Comparison of ENCODE assay signal across 1 cellular context in the genomic region with DNA sequence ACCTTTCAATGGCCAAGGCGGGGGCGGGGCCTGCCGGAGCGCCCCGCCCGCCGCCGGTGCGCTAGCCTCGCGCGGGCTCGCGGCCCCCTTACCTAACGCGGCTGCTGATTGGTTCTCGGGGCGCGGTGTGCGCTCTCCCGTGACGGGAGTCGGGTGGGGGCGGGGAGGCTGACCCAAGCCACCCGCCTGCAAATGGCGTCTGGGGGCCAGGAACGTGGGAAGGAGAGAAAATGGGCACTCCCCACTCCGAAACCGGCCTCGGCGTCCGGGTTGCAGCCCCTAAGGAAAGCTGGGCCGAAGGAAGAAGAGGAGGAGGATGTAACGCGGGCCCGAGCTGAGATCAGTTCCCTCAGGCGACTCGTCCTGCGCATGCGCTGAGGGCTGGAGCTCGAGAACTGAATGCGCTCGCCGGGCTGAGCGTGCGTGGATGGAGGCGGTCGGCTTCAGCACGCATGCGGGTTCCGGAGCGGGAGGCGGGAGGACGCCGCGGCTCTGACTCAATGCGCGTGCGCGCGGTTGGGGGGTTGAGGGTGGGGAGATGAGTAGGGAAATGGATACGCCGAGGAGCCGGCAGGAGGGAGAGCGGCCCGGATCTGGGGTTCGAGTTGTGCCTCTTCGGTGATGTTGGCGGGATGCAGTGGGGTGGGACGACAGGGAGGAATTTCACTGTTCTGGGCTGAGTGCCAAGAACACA.
A peak's percentile ranks its signal among the peaks of the same experiment; 100 is the strongest.
TF ChIP-seq lines count a peak whose summit lies in the region.

A gene with protein sequence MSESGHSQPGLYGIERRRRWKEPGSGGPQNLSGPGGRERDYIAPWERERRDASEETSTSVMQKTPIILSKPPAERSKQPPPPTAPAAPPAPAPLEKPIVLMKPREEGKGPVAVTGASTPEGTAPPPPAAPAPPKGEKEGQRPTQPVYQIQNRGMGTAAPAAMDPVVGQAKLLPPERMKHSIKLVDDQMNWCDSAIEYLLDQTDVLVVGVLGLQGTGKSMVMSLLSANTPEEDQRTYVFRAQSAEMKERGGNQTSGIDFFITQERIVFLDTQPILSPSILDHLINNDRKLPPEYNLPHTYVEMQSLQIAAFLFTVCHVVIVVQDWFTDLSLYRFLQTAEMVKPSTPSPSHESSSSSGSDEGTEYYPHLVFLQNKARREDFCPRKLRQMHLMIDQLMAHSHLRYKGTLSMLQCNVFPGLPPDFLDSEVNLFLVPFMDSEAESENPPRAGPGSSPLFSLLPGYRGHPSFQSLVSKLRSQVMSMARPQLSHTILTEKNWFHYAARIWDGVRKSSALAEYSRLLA (minus strand): TSS at position 401 of the 694 bp plus-strand sequence. CDS start 4,221 bp downstream, outside the sequence.

TF ChIP-seq in GM12878, 131 proteins besides CTCF, POLR2A, EP300 and RAD21 (continued from another document and continues in another):
- TF ChIP-seq, protein P1, sequence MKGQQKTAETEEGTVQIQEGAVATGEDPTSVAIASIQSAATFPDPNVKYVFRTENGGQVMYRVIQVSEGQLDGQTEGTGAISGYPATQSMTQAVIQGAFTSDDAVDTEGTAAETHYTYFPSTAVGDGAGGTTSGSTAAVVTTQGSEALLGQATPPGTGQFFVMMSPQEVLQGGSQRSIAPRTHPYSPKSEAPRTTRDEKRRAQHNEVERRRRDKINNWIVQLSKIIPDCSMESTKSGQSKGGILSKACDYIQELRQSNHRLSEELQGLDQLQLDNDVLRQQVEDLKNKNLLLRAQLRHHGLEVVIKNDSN (IDR thresholded peaks at IDR 0.05; ENCODE audit: borderline replicate concordance, extremely low read length, insufficient read depth, low read depth, low read length), result no peak
- 0 out of 2 replicates have a peak, but pooled peaks have one; percentile 6 for TF ChIP-seq JUND (IDR thresholded peaks at IDR 0.05; ENCODE audit: low read depth, low read length)
- peak; percentile 70 for TF ChIP-seq RELA (IDR thresholded peaks at IDR 0.05; ENCODE audit: borderline replicate concordance, partially characterized antibody)
- TF ChIP-seq SMC3 (IDR thresholded peaks at IDR 0.05; ENCODE audit: borderline replicate concordance, low read length), result no peak
- no peak for TF ChIP-seq JUNB (IDR thresholded peaks at IDR 0.05)
- TF ChIP-seq, protein P2, sequence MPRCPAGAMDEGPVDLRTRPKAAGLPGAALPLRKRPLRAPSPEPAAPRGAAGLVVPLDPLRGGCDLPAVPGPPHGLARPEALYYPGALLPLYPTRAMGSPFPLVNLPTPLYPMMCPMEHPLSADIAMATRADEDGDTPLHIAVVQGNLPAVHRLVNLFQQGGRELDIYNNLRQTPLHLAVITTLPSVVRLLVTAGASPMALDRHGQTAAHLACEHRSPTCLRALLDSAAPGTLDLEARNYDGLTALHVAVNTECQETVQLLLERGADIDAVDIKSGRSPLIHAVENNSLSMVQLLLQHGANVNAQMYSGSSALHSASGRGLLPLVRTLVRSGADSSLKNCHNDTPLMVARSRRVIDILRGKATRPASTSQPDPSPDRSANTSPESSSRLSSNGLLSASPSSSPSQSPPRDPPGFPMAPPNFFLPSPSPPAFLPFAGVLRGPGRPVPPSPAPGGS (IDR thresholded peaks at IDR 0.05; ENCODE audit: borderline replicate concordance, insufficient read depth, low read depth, low read length, poor library complexity, severe bottlenecking), result no peak
- no peak for TF ChIP-seq SUZ12 (IDR thresholded peaks at IDR 0.05; ENCODE audit: unreplicated experiment)
- TF ChIP-seq NR2C1 (IDR thresholded peaks at IDR 0.05), result peak; percentile 55; the same call in 1 of the 2 replicates
- TF ChIP-seq, protein P3, sequence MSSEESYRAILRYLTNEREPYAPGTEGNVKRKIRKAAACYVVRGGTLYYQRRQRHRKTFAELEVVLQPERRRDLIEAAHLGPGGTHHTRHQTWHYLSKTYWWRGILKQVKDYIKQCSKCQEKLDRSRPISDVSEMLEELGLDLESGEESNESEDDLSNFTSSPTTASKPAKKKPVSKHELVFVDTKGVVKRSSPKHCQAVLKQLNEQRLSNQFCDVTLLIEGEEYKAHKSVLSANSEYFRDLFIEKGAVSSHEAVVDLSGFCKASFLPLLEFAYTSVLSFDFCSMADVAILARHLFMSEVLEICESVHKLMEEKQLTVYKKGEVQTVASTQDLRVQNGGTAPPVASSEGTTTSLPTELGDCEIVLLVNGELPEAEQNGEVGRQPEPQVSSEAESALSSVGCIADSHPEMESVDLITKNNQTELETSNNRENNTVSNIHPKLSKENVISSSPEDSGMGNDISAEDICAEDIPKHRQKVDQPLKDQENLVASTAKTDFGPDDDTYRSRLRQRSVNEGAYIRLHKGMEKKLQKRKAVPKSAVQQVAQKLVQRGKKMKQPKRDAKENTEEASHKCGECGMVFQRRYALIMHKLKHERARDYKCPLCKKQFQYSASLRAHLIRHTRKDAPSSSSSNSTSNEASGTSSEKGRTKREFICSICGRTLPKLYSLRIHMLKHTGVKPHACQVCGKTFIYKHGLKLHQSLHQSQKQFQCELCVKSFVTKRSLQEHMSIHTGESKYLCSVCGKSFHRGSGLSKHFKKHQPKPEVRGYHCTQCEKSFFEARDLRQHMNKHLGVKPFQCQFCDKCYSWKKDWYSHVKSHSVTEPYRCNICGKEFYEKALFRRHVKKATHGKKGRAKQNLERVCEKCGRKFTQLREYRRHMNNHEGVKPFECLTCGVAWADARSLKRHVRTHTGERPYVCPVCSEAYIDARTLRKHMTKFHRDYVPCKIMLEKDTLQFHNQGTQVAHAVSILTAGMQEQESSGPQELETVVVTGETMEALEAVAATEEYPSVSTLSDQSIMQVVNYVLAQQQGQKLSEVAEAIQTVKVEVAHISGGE (CRISPR knock-in tag; IDR thresholded peaks at IDR 0.05), result no peak
- 0 out of 2 replicates have a peak, but pooled peaks have one; percentile 24 for TF ChIP-seq ZNF217 (IDR thresholded peaks at IDR 0.05)
- no peak for TF ChIP-seq KDM1A (IDR thresholded peaks at IDR 0.05; ENCODE audit: borderline replicate concordance)
- TF ChIP-seq, protein P4, sequence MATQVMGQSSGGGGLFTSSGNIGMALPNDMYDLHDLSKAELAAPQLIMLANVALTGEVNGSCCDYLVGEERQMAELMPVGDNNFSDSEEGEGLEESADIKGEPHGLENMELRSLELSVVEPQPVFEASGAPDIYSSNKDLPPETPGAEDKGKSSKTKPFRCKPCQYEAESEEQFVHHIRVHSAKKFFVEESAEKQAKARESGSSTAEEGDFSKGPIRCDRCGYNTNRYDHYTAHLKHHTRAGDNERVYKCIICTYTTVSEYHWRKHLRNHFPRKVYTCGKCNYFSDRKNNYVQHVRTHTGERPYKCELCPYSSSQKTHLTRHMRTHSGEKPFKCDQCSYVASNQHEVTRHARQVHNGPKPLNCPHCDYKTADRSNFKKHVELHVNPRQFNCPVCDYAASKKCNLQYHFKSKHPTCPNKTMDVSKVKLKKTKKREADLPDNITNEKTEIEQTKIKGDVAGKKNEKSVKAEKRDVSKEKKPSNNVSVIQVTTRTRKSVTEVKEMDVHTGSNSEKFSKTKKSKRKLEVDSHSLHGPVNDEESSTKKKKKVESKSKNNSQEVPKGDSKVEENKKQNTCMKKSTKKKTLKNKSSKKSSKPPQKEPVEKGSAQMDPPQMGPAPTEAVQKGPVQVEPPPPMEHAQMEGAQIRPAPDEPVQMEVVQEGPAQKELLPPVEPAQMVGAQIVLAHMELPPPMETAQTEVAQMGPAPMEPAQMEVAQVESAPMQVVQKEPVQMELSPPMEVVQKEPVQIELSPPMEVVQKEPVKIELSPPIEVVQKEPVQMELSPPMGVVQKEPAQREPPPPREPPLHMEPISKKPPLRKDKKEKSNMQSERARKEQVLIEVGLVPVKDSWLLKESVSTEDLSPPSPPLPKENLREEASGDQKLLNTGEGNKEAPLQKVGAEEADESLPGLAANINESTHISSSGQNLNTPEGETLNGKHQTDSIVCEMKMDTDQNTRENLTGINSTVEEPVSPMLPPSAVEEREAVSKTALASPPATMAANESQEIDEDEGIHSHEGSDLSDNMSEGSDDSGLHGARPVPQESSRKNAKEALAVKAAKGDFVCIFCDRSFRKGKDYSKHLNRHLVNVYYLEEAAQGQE (IDR thresholded peaks at IDR 0.05; ENCODE audit: low read depth, low read length), result 0 out of 2 replicates have a peak, but pooled peaks have one; percentile 10
- TF ChIP-seq MXI1 (IDR thresholded peaks at IDR 0.05; ENCODE audit: low read depth, low read length), result peak; percentile 30; the same call in 1 of the 2 replicates
- no peak for TF ChIP-seq ZNF274 (IDR thresholded peaks at IDR 0.05; ENCODE audit: insufficient read depth, insufficient read length)
- no peak for TF ChIP-seq TARDBP (IDR thresholded peaks at IDR 0.05; ENCODE audit: borderline replicate concordance)
- peak; percentile 74 for TF ChIP-seq BACH1 (IDR thresholded peaks at IDR 0.05; ENCODE audit: borderline replicate concordance)
- TF ChIP-seq, protein P5, sequence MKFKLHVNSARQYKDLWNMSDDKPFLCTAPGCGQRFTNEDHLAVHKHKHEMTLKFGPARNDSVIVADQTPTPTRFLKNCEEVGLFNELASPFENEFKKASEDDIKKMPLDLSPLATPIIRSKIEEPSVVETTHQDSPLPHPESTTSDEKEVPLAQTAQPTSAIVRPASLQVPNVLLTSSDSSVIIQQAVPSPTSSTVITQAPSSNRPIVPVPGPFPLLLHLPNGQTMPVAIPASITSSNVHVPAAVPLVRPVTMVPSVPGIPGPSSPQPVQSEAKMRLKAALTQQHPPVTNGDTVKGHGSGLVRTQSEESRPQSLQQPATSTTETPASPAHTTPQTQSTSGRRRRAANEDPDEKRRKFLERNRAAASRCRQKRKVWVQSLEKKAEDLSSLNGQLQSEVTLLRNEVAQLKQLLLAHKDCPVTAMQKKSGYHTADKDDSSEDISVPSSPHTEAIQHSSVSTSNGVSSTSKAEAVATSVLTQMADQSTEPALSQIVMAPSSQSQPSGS (IDR thresholded peaks at IDR 0.05; ENCODE audit: low read length), result no peak
- 0 out of 2 replicates have a peak, but pooled peaks have one; percentile 18 for TF ChIP-seq ZNF24 (IDR thresholded peaks at IDR 0.05)
- no peak for TF ChIP-seq FOXK2 (IDR thresholded peaks at IDR 0.05)
- TF ChIP-seq IKZF1 (conservative IDR thresholded peaks at IDR 0.05), result peak; percentile 98
- no peak for TF ChIP-seq IRF4 (IDR thresholded peaks at IDR 0.05; ENCODE audit: low read depth, low read length)
- TF ChIP-seq SREBF2 (IDR thresholded peaks at IDR 0.05; ENCODE audit: low read length), result peak; percentile 53; the same call in 1 of the 2 replicates
- TF ChIP-seq RBBP5 (conservative IDR thresholded peaks at IDR 0.05), result no peak
- TF ChIP-seq NBN (IDR thresholded peaks at IDR 0.05), result peak; percentile 86
- TF ChIP-seq, protein P6, sequence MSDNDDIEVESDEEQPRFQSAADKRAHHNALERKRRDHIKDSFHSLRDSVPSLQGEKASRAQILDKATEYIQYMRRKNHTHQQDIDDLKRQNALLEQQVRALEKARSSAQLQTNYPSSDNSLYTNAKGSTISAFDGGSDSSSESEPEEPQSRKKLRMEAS (IDR thresholded peaks at IDR 0.05; ENCODE audit: low read depth, low read length), result peak; percentile 16; the same call in 1 of the 2 replicates
- peak; percentile 96 for TF ChIP-seq RB1 (IDR thresholded peaks at IDR 0.05; ENCODE audit: borderline replicate concordance)
- no peak for TF ChIP-seq SIX5 (IDR thresholded peaks at IDR 0.05; ENCODE audit: low read depth, low read length, severe bottlenecking)
- TF ChIP-seq ZNF207 (IDR thresholded peaks at IDR 0.05; ENCODE audit: borderline replicate concordance), result peak; percentile 90; the same call in 1 of the 2 replicates
- no peak; the same call in 1 of the 2 replicates for TF ChIP-seq MTA3 (IDR thresholded peaks at IDR 0.05; ENCODE audit: borderline replicate concordance, low read length)
- TF ChIP-seq, protein P7, sequence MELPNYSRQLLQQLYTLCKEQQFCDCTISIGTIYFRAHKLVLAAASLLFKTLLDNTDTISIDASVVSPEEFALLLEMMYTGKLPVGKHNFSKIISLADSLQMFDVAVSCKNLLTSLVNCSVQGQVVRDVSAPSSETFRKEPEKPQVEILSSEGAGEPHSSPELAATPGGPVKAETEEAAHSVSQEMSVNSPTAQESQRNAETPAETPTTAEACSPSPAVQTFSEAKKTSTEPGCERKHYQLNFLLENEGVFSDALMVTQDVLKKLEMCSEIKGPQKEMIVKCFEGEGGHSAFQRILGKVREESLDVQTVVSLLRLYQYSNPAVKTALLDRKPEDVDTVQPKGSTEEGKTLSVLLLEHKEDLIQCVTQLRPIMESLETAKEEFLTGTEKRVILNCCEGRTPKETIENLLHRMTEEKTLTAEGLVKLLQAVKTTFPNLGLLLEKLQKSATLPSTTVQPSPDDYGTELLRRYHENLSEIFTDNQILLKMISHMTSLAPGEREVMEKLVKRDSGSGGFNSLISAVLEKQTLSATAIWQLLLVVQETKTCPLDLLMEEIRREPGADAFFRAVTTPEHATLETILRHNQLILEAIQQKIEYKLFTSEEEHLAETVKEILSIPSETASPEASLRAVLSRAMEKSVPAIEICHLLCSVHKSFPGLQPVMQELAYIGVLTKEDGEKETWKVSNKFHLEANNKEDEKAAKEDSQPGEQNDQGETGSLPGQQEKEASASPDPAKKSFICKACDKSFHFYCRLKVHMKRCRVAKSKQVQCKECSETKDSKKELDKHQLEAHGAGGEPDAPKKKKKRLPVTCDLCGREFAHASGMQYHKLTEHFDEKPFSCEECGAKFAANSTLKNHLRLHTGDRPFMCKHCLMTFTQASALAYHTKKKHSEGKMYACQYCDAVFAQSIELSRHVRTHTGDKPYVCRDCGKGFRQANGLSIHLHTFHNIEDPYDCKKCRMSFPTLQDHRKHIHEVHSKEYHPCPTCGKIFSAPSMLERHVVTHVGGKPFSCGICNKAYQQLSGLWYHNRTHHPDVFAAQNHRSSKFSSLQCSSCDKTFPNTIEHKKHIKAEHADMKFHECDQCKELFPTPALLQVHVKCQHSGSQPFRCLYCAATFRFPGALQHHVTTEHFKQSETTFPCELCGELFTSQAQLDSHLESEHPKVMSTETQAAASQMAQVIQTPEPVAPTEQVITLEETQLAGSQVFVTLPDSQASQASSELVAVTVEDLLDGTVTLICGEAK (IDR thresholded peaks at IDR 0.05; ENCODE audit: borderline replicate concordance), result no peak
- no peak for TF ChIP-seq ASH2L (IDR thresholded peaks at IDR 0.05; ENCODE audit: borderline replicate concordance, low read depth)
- TF ChIP-seq KAT2A (conservative IDR thresholded peaks at IDR 0.05; ENCODE audit: control insufficient read depth, low read depth, low read length), result no peak
- TF ChIP-seq STAT1 (conservative IDR thresholded peaks at IDR 0.05), result 0 out of 2 replicates have a peak, but pooled peaks have one; percentile 71
- TF ChIP-seq PML (IDR thresholded peaks at IDR 0.05; ENCODE audit: low read length), result peak; percentile 66; the same call in 1 of the 2 replicates
- no peak for TF ChIP-seq SMAD1 (IDR thresholded peaks at IDR 0.05; ENCODE audit: low read depth, partially characterized antibody)
- peak; percentile 58; the same call in 1 of the 2 replicates for TF ChIP-seq CREM (IDR thresholded peaks at IDR 0.05; ENCODE audit: low read depth)
- no peak for TF ChIP-seq SPI1 (IDR thresholded peaks at IDR 0.05; ENCODE audit: borderline replicate concordance, insufficient read depth, low read depth, low read length)
- TF ChIP-seq GABPA (IDR thresholded peaks at IDR 0.05; ENCODE audit: low read depth), result no peak
